1 cellular context compared by ENCODE assay signal in genomic region chr5:41817625-41818301, GRCh38.
TF ChIP-seq lines count a peak whose summit lies in the region.

No MANE protein-coding gene starts in this region.

TF ChIP-seq in HEK293, 187 proteins besides CTCF, POLR2A, EP300 and RAD21:
- TF ChIP-seq ZNF580 (tag by site-specific recombination; IDR thresholded peaks at IDR 0.05) (no peak), ZNF664 (tag by site-specific recombination; IDR thresholded peaks at IDR 0.05) (peak; percentile 88; the same call in 1 of the 2 replicates)
